In genomic region chr4:185554243-185555126, GRCh38 we compare ENCODE assay signal across 23 cellular contexts. TPM values are rescaled to one million over a fixed set of nuclear protein-coding genes. Genes with fewer than 3 reads are reported as not detected.
DNase-seq lines count a peak whose midpoint lies in the region; ATAC-seq and TF ChIP-seq lines count a peak whose summit lies in the region.
"Had no signal": no experiment of that assay in that cellular context is flagged by ENCODE, and none has a peak within 500 bp of the region (broad histone marks: within the 10 kb centered on the region; RNA-seq: fewer than 3 reads in every experiment).

No MANE protein-coding gene starts in this region.

- no peaks in the 10 kb centered on the region for H3K36me3 Mint-ChIP-seq in HFFc6 (ENCODE audit: low read depth)

- 65% methylated on average over 4 of the region's 4 CpGs for WGBS in heart right ventricle, 2 donors
- WGBS in spleen, 5 donors: 65 to 77% (median 76%) methylated on average over 4 of the region's 4 CpGs

- TF ChIP-seq POLR2A in spleen (IDR thresholded peaks at IDR 0.05): no peak

- no peaks in the 10 kb centered on the region for H3K27me3 ChIP-seq in heart right ventricle
- peaks cover 0 to 5% (median 0%) of the 10 kb centered on the region in 7 donors for H3K27me3 ChIP-seq in spleen (replicated peaks in 1 of 7)
- no peaks in the 10 kb centered on the region for H3K27me3 ChIP-seq in Karpas-422 (ENCODE audit: low read length)

- DNase-seq in Right ventricle myocardium superior (no peak), cardiac septum (ENCODE audit: low spot score) (no peak), heart right ventricle (no peak), spleen (no peak), NCI-H1436 treated with DMSO at 0.1 percent for 48 hours (lab: John Stamatoyannopoulos, UW) (no peak), HFFc6 (no peak), Karpas-422 (no peak)
- no peak for DNase-seq in activated CD4-positive, alpha-beta T cell treated with anti-CD3 and anti-CD28 coated beads for 48 hours
- DNase-seq: Caco-2; CD4-positive, alpha-beta T cell; DMS153; GDM1; H9; IMR-90; MM.1S; NCI-H1092; NCI-H146; NCI-H2029 treated with DMSO at 0.1 percent for 48 hours; NCI-H2171; NCI-H526; PC-9 had no signal

- no peaks in the 10 kb centered on the region for H4K20me1 ChIP-seq in Karpas-422 (ENCODE audit: insufficient read depth, low read depth, low read length)

- no peaks in the 10 kb centered on the region for H3K36me3 ChIP-seq in heart right ventricle
- no peaks in the 10 kb centered on the region for H3K36me3 ChIP-seq in spleen
- H3K36me3 ChIP-seq in Karpas-422 (ENCODE audit: insufficient read depth, low read length): no peaks in the 10 kb centered on the region

- H3K27me3 Mint-ChIP-seq in HFFc6 (ENCODE audit: insufficient read depth): peaks cover 11% of the 10 kb centered on the region

- no peaks in the 10 kb centered on the region for H3K9me2 ChIP-seq in Karpas-422 (replicated peaks; ENCODE audit: insufficient read depth, low read length)

- no peak overlapping the region for H3K27ac Mint-ChIP-seq in HFFc6
- H3K27ac Mint-ChIP-seq: CD4-positive, alpha-beta T cell; H9 had no signal

- H3K9ac ChIP-seq in Karpas-422 (ENCODE audit: low read length): no peak overlapping the region

- no peaks in the 10 kb centered on the region for H3K79me2 ChIP-seq in Karpas-422 (ENCODE audit: low read length)

- no peak overlapping the region for H3K4me3 ChIP-seq in heart right ventricle
- H3K4me3 ChIP-seq in spleen: no peak overlapping the region
- H3K4me3 ChIP-seq in Karpas-422 (ENCODE audit: low read length): no peak overlapping the region
- H3K4me3 ChIP-seq: PC-9 had no signal

- TF ChIP-seq CTCF in heart right ventricle (IDR thresholded peaks at IDR 0.05): no peak
- TF ChIP-seq CTCF in spleen (IDR thresholded peaks at IDR 0.05 in 8 of 11, conservative IDR thresholded peaks at IDR 0.05 in 3 of 11): no peak
- TF ChIP-seq CTCF in HFFc6 (IDR thresholded peaks at IDR 0.05): no peak

- H3K4me1 Mint-ChIP-seq in HFFc6 (ENCODE audit: low read depth): peaks cover 3% of the 10 kb centered on the region

- H3K4me1 ChIP-seq in heart right ventricle (peaks cover 0 to 5% (median 0%) of the 10 kb centered on the region in 9 donors), spleen (no peaks in the 10 kb centered on the region), Karpas-422 (ENCODE audit: low read length) (no peaks in the 10 kb centered on the region)

- no peak overlapping the region for H2AFZ ChIP-seq in Karpas-422 (ENCODE audit: low read length)
- H2AFZ ChIP-seq: PC-9 had no signal

- H3K27ac ChIP-seq in heart right ventricle (peak overlapping the region in 3 of 10 donors; percentile 27 to 43 (median 35)), spleen (peak overlapping the region in 5 of 8 donors; percentile 11 to 63 (median 56)), Karpas-422 (ENCODE audit: low read length) (no peak overlapping the region)
- H3K27ac ChIP-seq: HL-60, PC-9, RWPE1 had no signal

- H3K9me3 ChIP-seq in heart right ventricle: peaks cover 0 to 17% (median 0%) of the 10 kb centered on the region in 11 donors
- H3K9me3 ChIP-seq in spleen: no peaks in the 10 kb centered on the region
- H3K9me3 ChIP-seq in Karpas-422 (ENCODE audit: low read length): no peaks in the 10 kb centered on the region
- H3K9me3 ChIP-seq: Caco-2 had no signal

- ATAC-seq in Right ventricle myocardium superior (ENCODE audit: poor library complexity) (peak; percentile 60), heart right ventricle (peak in 6 of 8 donors; percentile 52 to 95 (median 72))

- H3K4me2 ChIP-seq in Karpas-422 (ENCODE audit: low read depth, low read length, poor library complexity, severe bottlenecking): no peak overlapping the region
- H3K4me2 ChIP-seq: PC-9 had no signal

- intact Hi-C loops in Right ventricle myocardium superior (cut with DNase I) (no loop called here), cardiac septum (cut with DNase I) (no loop called here), heart right ventricle (cut with DNase I) (no loop called here), spleen (cut with DNase I; ENCODE audit: low total_unique reads) (no loop called here)

- H3K4me3 Mint-ChIP-seq in HFFc6: no peak overlapping the region
- H3K4me3 Mint-ChIP-seq: CD4-positive, alpha-beta T cell; H9 had no signal

- H3K9me3 Mint-ChIP-seq in HFFc6: no peaks in the 10 kb centered on the region
- H3K9me3 Mint-ChIP-seq: CD4-positive, alpha-beta T cell had no signal

RNA-seq across cellular contexts. Expression of gene PDLIM3, which starts 19.2 kb away (rescaled TPM):
- total RNA-seq in Right ventricle myocardium superior (208 TPM), cardiac septum (265 TPM), heart right ventricle (100 to 1,000 TPM; 112 to 846 (median 292) TPM), spleen (100 to 1,000 TPM in 1 of 7 donors, 10 to 100 TPM in 6; 30.0 to 107 (median 67.5) TPM)
- polyA plus RNA-seq in heart right ventricle (100 to 1,000 TPM; 120 to 538 TPM), spleen (10 to 100 TPM; 28.0 to 43.9 (median 30.2) TPM)
- total RNA-seq in HFFc6 (2021; fragmentation: NEBNext Ultra II Directional; extraction: Animal tissue kit (Norgen Biotek cat#: 25700)): not detected
- total RNA-seq in Karpas-422 (2014; rRNA removed; shearing (Covaris generic); ENCODE audit: low replicate concordance): not detected in 2 replicates
- total RNA-seq: CD4-positive, alpha-beta T cell had no signal

Comparison
In these comparisons a context has a peak if more than half of its experiments do, and no peak if none do; other contexts are left out.
1. RNA of gene PDLIM3, which starts 19.2 kb away (total RNA-seq): 112 to 846 TPM in heart right ventricle, 265 TPM in cardiac septum (single experiment), 208 TPM in Right ventricle myocardium superior (single experiment) and 30.0 to 107 TPM in spleen; not detected in HFFc6 and not detected in Karpas-422; every median in the first group is over 10 times any median in the second.